In genomic region chr11:64926689-64927088, GRCh38 we compare ENCODE assay signal across 1 cellular context.
TF ChIP-seq lines count a peak whose summit lies in the region.

No MANE protein-coding gene starts in this region.

TF ChIP-seq in K562, 482 proteins besides CTCF, POLR2A, EP300 and RAD21:
- TF ChIP-seq RBFOX2 (IDR thresholded peaks at IDR 0.05; ENCODE audit: low read depth, low read length) (0 out of 2 replicates have a peak, but pooled peaks have one; percentile 21), MAFG (tag; conservative IDR thresholded peaks at IDR 0.05) (no peak), HEY1 (CRISPR knock-in tag; IDR thresholded peaks at IDR 0.05; ENCODE audit: borderline replicate concordance) (no peak), NCOA1 (IDR thresholded peaks at IDR 0.05; ENCODE audit: low read depth) (no peak)
